ENCODE assay signal across 9 cellular contexts in genomic region chr13:48892311-48892710, GRCh38.
DNase-seq lines count a peak whose midpoint lies in the region; ATAC-seq, FAIRE-seq and TF ChIP-seq lines count a peak whose summit lies in the region.
"Had no signal": no experiment of that assay in that cellular context is flagged by ENCODE, and none has a peak within 500 bp of the region (broad histone marks: within the 10 kb centered on the region; RNA-seq: fewer than 3 reads in every experiment).

No MANE protein-coding gene starts in this region.

- peak in 1 of 4 donors; percentile 30 for TF ChIP-seq EP300 in sigmoid colon (IDR thresholded peaks at IDR 0.05)

- no peak for TF ChIP-seq RAD21 in IMR-90 (IDR thresholded peaks at IDR 0.05; ENCODE audit: low read length)

- BruUV-seq in IMR-90 (replicated peaks; lab: Mats Ljungman, UMichigan) (no TSS peak), endothelial cell of umbilical vein (replicated peaks; lab: Mats Ljungman, UMichigan) (no TSS peak)

- dilution Hi-C loops in IMR-90 (cut with HindIII; ENCODE audit: low sequenced_read_pairs, unreplicated experiment) (no loop called here), endothelial cell of umbilical vein (cut with MboI; ENCODE audit: extremely low pct_ligation_motif_present, low sequenced_read_pairs) (no loop called here)

- FAIRE-seq in endothelial cell of umbilical vein (lab: Jason Lieb, UNC) = peak; percentile 98
- FAIRE-seq: colon had no signal

- no CpG with 5 or more reads among the region's 2 CpGs for WGBS in IMR-90 (ENCODE audit: extremely low coverage in 2 of 2, insufficient read length in 1 of 2), 2 experiments
- 56 to 78% methylated on average over 2 of the region's 2 CpGs for WGBS in sigmoid colon, 2 donors

- ATAC-seq in GM21367 (IDR thresholded peaks at IDR 0.05; ENCODE audit: unreplicated experiment) = peak; percentile 49
- ATAC-seq in IMR-90 (ENCODE audit: low read depth) = peak; percentile 91

- H3K27me3 ChIP-seq in IMR-90 (ENCODE audit: control insufficient read depth, insufficient read depth, low read length) (no peaks in the 10 kb centered on the region), endothelial cell of umbilical vein (ENCODE audit: control insufficient read depth in 2 of 2, insufficient read depth in 2 of 2, low read length in 2 of 2) (no peaks in the 10 kb centered on the region), sigmoid colon (no peaks in the 10 kb centered on the region)

- H3K27ac Mint-ChIP-seq in CD14-positive monocyte = peak overlapping the region in 5 of 7 donors; percentile 22 to 87 (median 78)
- H3K27ac Mint-ChIP-seq in glutamatergic neuron (ENCODE audit: unreplicated experiment) = no peak overlapping the region
- no peak overlapping the region for H3K27ac Mint-ChIP-seq in activated CD4-positive, alpha-beta T cell treated with anti-CD3 and anti-CD28 coated beads, Interleukin-2, amount 10 ng/mL, durations not matched to agents 7 days and 5 days

- DNase-seq in CD14-positive monocyte (ENCODE audit: low spot score) = no peak
- DNase-seq in IMR-90 = peak; percentile 92
- DNase-seq in endothelial cell of umbilical vein (ENCODE audit: low read depth, low spot score) = peak; percentile 91
- no peak for DNase-seq in glutamatergic neuron
- DNase-seq in sigmoid colon = no peak
- no peak for DNase-seq in activated CD4-positive, alpha-beta T cell treated with anti-CD3 and anti-CD28 coated beads, Interleukin-2, amount 10 ng/mL, durations not matched to agents 7 days and 5 days
- DNase-seq in NCI-H345 (lab: John Stamatoyannopoulos, UW) = no peak

- H3K4ac ChIP-seq in IMR-90 (ENCODE audit: low read depth, low read length) = no peak overlapping the region

- H3K4me3 ChIP-seq in IMR-90 (ENCODE audit: insufficient read depth, low read depth, low read length) = no peak overlapping the region
- no peak overlapping the region for H3K4me3 ChIP-seq in endothelial cell of umbilical vein (replicated peaks in 1 of 3; ENCODE audit: insufficient read depth in 1 of 3, low read depth in 1 of 3, low read length in 3 of 3)
- no peak overlapping the region for H3K4me3 ChIP-seq in sigmoid colon

- no peak overlapping the region for H4K91ac ChIP-seq in IMR-90 (ENCODE audit: insufficient read depth, low read depth, low read length)

- peaks cover 29% of the 10 kb centered on the region for H3K4me1 Mint-ChIP-seq in CD14-positive monocyte
- H3K4me1 Mint-ChIP-seq in glutamatergic neuron (ENCODE audit: low read depth, unreplicated experiment) = no peaks in the 10 kb centered on the region
- peaks cover 14% of the 10 kb centered on the region for H3K4me1 Mint-ChIP-seq in activated CD4-positive, alpha-beta T cell treated with anti-CD3 and anti-CD28 coated beads, Interleukin-2, amount 10 ng/mL, durations not matched to agents 7 days and 5 days

- in situ Hi-C loops in IMR-90 (cut with MboI; ENCODE audit: low sequenced_read_pairs) = no loop called here

- H3K56ac ChIP-seq in IMR-90 (ENCODE audit: extremely low read depth, insufficient read depth, low read length) = no peak overlapping the region

- H3K9me1 ChIP-seq in IMR-90 (ENCODE audit: insufficient read depth, low read length) = no peaks in the 10 kb centered on the region
- H3K9me1 ChIP-seq in endothelial cell of umbilical vein (replicated peaks; ENCODE audit: control insufficient read depth, extremely low read depth, insufficient read depth, low read length) = no peaks in the 10 kb centered on the region

- no peak for TF ChIP-seq CTCF in CD14-positive monocyte (IDR thresholded peaks at IDR 0.05)
- no peak for TF ChIP-seq CTCF in IMR-90 (conservative IDR thresholded peaks at IDR 0.05; ENCODE audit: low read depth, low read length)
- no peak for TF ChIP-seq CTCF in endothelial cell of umbilical vein (IDR thresholded peaks at IDR 0.05; ENCODE audit: extremely low read depth in 1 of 2, insufficient read depth in 1 of 2, low read depth in 1 of 2, low read length in 2 of 2)
- no peak for TF ChIP-seq CTCF in glutamatergic neuron (IDR thresholded peaks at IDR 0.05; ENCODE audit: partially characterized antibody, unreplicated experiment)
- TF ChIP-seq CTCF in sigmoid colon (IDR thresholded peaks at IDR 0.05) = no peak

- H3K4me1 ChIP-seq in IMR-90 (ENCODE audit: control insufficient read depth, insufficient read depth, low read length) (peaks cover 3% of the 10 kb centered on the region; the same call in 1 of the 2 replicates), endothelial cell of umbilical vein (ENCODE audit: control insufficient read depth, extremely low read depth, insufficient read depth, low read length) (peaks cover 27% of the 10 kb centered on the region), sigmoid colon (peaks cover 0 to 17% (median 14%) of the 10 kb centered on the region in 4 donors)

- H4K8ac ChIP-seq in IMR-90 (ENCODE audit: low read depth in 2 of 2, low read length in 2 of 2) = no peak overlapping the region

- H2BK5ac ChIP-seq in IMR-90 (ENCODE audit: low read depth, low read length, poor library complexity, severe bottlenecking) = no peak overlapping the region

- TF ChIP-seq POLR2A in IMR-90 (IDR thresholded peaks at IDR 0.05; ENCODE audit: low read depth, low read length) = no peak
- no peak for TF ChIP-seq POLR2A in endothelial cell of umbilical vein (IDR thresholded peaks at IDR 0.05; ENCODE audit: low read depth, low read length)
- TF ChIP-seq POLR2A in sigmoid colon (IDR thresholded peaks at IDR 0.05) = no peak

- H3K27me3 Mint-ChIP-seq in CD14-positive monocyte (ENCODE audit: low read depth in 3 of 3) = no peaks in the 10 kb centered on the region
- no peaks in the 10 kb centered on the region for H3K27me3 Mint-ChIP-seq in glutamatergic neuron (ENCODE audit: unreplicated experiment)
- H3K27me3 Mint-ChIP-seq in activated CD4-positive, alpha-beta T cell treated with anti-CD3 and anti-CD28 coated beads, Interleukin-2, amount 10 ng/mL, durations not matched to agents 7 days and 5 days = no peaks in the 10 kb centered on the region

- H3K36me3 ChIP-seq in IMR-90 (ENCODE audit: control insufficient read depth, insufficient read depth, low read length) = no peaks in the 10 kb centered on the region
- no peaks in the 10 kb centered on the region for H3K36me3 ChIP-seq in endothelial cell of umbilical vein (ENCODE audit: control insufficient read depth in 2 of 2, extremely low read depth in 1 of 2, insufficient read depth in 2 of 2, low read length in 2 of 2)
- H3K36me3 ChIP-seq in sigmoid colon = no peaks in the 10 kb centered on the region

- CTCF ChIA-PET in IMR-90 (lab: Yijun Ruan, JAX) = no interaction called here
- CTCF ChIA-PET in endothelial cell of umbilical vein (lab: Charles Lee) = interaction anchor here (1.1 to 1.6 kb wide), 3 partner anchors 36 to 123 kb away, joined by 4 to 5 read pairs (median 4); no protein-coding TSS in a partner anchor
- CTCF ChIA-PET in activated CD4-positive, alpha-beta T cell treated with anti-CD3 and anti-CD28 coated beads, Interleukin-2, amount 10 ng/mL, durations not matched to agents 7 days and 5 days (lab: Charles Lee) = no interaction called here

- no peaks in the 10 kb centered on the region for H3K79me2 ChIP-seq in endothelial cell of umbilical vein (ENCODE audit: control insufficient read depth, insufficient read depth, low read length)

- H3K9me3 ChIP-seq in IMR-90 (ENCODE audit: control insufficient read depth, insufficient read depth, low read length) = no peaks in the 10 kb centered on the region
- no peaks in the 10 kb centered on the region for H3K9me3 ChIP-seq in endothelial cell of umbilical vein (replicated peaks; ENCODE audit: control insufficient read depth, insufficient read depth, low read length)
- H3K9me3 ChIP-seq in sigmoid colon = no peaks in the 10 kb centered on the region

- POLR2A ChIA-PET in IMR-90 (lab: Charles Lee; ENCODE audit: unreplicated experiment) = no interaction called here
- POLR2A ChIA-PET in endothelial cell of umbilical vein (lab: Charles Lee) = no interaction called here
- POLR2A ChIA-PET in activated CD4-positive, alpha-beta T cell treated with anti-CD3 and anti-CD28 coated beads, Interleukin-2, amount 10 ng/mL, durations not matched to agents 7 days and 5 days (lab: Charles Lee) = no interaction called here

- no peak overlapping the region for H2BK15ac ChIP-seq in IMR-90 (ENCODE audit: low read depth, low read length)

- no peak overlapping the region for H3K14ac ChIP-seq in IMR-90 (replicated peaks; ENCODE audit: low read depth, low read length)

- H3K18ac ChIP-seq in IMR-90 (ENCODE audit: low read depth, low read length) = no peak overlapping the region

- peaks cover 0 to 4% (median 0%) of the 10 kb centered on the region in 7 donors for H3K9me3 Mint-ChIP-seq in CD14-positive monocyte
- no peaks in the 10 kb centered on the region for H3K9me3 Mint-ChIP-seq in glutamatergic neuron (ENCODE audit: unreplicated experiment)
- H3K9me3 Mint-ChIP-seq in activated CD4-positive, alpha-beta T cell treated with anti-CD3 and anti-CD28 coated beads, Interleukin-2, amount 10 ng/mL, durations not matched to agents 7 days and 5 days = peaks cover 8% of the 10 kb centered on the region

- no peak overlapping the region for H4K5ac ChIP-seq in IMR-90 (ENCODE audit: low read depth, low read length)

- H3K79me1 ChIP-seq in IMR-90 (ENCODE audit: low read depth in 1 of 2, low read length in 2 of 2) = no peaks in the 10 kb centered on the region

- H2AK9ac ChIP-seq in IMR-90 (replicated peaks; ENCODE audit: low read depth, low read length, poor library complexity) = no peak overlapping the region

- H3K4me2 ChIP-seq in IMR-90 (ENCODE audit: low read depth, low read length) = peak overlapping the region; percentile 21; the same call in 1 of the 2 replicates
- H3K4me2 ChIP-seq in endothelial cell of umbilical vein (ENCODE audit: insufficient read depth, low read length) = peak overlapping the region; percentile 75

- H3K4me3 Mint-ChIP-seq in CD14-positive monocyte (no peak overlapping the region), glutamatergic neuron (ENCODE audit: unreplicated experiment) (no peak overlapping the region)
- H3K4me3 Mint-ChIP-seq in activated CD4-positive, alpha-beta T cell treated with anti-CD3 and anti-CD28 coated beads, Interleukin-2, amount 10 ng/mL, durations not matched to agents 7 days and 5 days = no peak overlapping the region

- peaks cover 0 to 6% of the 10 kb centered on the region in 2 donors for H3K36me3 Mint-ChIP-seq in CD14-positive monocyte
- no peaks in the 10 kb centered on the region for H3K36me3 Mint-ChIP-seq in glutamatergic neuron (ENCODE audit: unreplicated experiment)
- no peaks in the 10 kb centered on the region for H3K36me3 Mint-ChIP-seq in activated CD4-positive, alpha-beta T cell treated with anti-CD3 and anti-CD28 coated beads, Interleukin-2, amount 10 ng/mL, durations not matched to agents 7 days and 5 days (ENCODE audit: low read depth)

- no peak overlapping the region for H2AFZ ChIP-seq in IMR-90 (replicated peaks; ENCODE audit: low read length, poor library complexity)
- no peak overlapping the region for H2AFZ ChIP-seq in endothelial cell of umbilical vein (ENCODE audit: low read depth, low read length)

- no peak overlapping the region for H2BK120ac ChIP-seq in IMR-90 (ENCODE audit: low read depth, low read length)

- H3K27ac ChIP-seq in IMR-90 (ENCODE audit: insufficient read depth, low read length) (no peak overlapping the region), endothelial cell of umbilical vein (ENCODE audit: insufficient read depth, low read depth, low read length) (peak overlapping the region; percentile 74), sigmoid colon (peak overlapping the region in 2 of 4 donors; percentile 31 to 70)

- H3K23ac ChIP-seq in IMR-90 (ENCODE audit: low read depth, low read length) = no peak overlapping the region

- H4K20me1 ChIP-seq in IMR-90 (ENCODE audit: insufficient read depth, low read length) (no peaks in the 10 kb centered on the region), endothelial cell of umbilical vein (replicated peaks; ENCODE audit: control insufficient read depth, extremely low read depth, insufficient read depth, low read length) (no peaks in the 10 kb centered on the region)

- H2AK5ac ChIP-seq in IMR-90 (ENCODE audit: low read depth, low read length) = no peak overlapping the region

- intact Hi-C loops in CD14-positive monocyte (cut with micrococcal nuclease) = no loop called here
- intact Hi-C loops in IMR-90 (cut with micrococcal nuclease) = no loop called here
- intact Hi-C loops in endothelial cell of umbilical vein (cut with micrococcal nuclease) = loop anchor here (1.0 to 5.0 kb wide), 3 partner anchors 40 to 206 kb away; partner anchors contain the start of gene FNDC3A
- intact Hi-C loops in sigmoid colon (cut with DNase I) = no loop called here

- H2BK20ac ChIP-seq in IMR-90 (ENCODE audit: low read depth, low read length) = no peak overlapping the region

- H3K9ac ChIP-seq in IMR-90 (ENCODE audit: low read depth, low read length) (no peak overlapping the region), endothelial cell of umbilical vein (replicated peaks; ENCODE audit: extremely low read depth, insufficient read depth, low read length) (peak overlapping the region; percentile 48)

Comparison
In these comparisons a context has a peak if more than half of its experiments do, and no peak if none do; other contexts are left out.
1. DNase-seq: peak in IMR-90 (single experiment) and endothelial cell of umbilical vein (single experiment); none in CD14-positive monocyte (single experiment), glutamatergic neuron (single experiment), sigmoid colon (single experiment), activated CD4-positive, alpha-beta T cell treated with anti-CD3 and anti-CD28 coated beads, Interleukin-2, amount 10 ng/mL, durations not matched to agents 7 days and 5 days (single experiment) and NCI-H345 (single experiment).
2. H3K27ac Mint-ChIP-seq: peak in CD14-positive monocyte (5 of 7); none in glutamatergic neuron (single experiment) and activated CD4-positive, alpha-beta T cell treated with anti-CD3 and anti-CD28 coated beads, Interleukin-2, amount 10 ng/mL, durations not matched to agents 7 days and 5 days (single experiment).